Comparison of ENCODE assay signal across 1 cellular context in genomic region chr1:50611675-50612074, GRCh38.
TF ChIP-seq lines count a peak whose summit lies in the region.

No MANE protein-coding gene starts in this region.

TF ChIP-seq in H1, 55 proteins besides CTCF, POLR2A, EP300 and RAD21:
- TF ChIP-seq TBP (IDR thresholded peaks at IDR 0.05; ENCODE audit: low read depth, low read length), result no peak
- no peak for TF ChIP-seq CEBPB (IDR thresholded peaks at IDR 0.05; ENCODE audit: low read depth, low read length)
- TF ChIP-seq BRCA1 (IDR thresholded peaks at IDR 0.05; ENCODE audit: low read depth, low read length), result no peak
- TF ChIP-seq SIX5 (IDR thresholded peaks at IDR 0.05; ENCODE audit: low read depth, low read length), result no peak
- no peak for TF ChIP-seq TAF7 (optimal IDR thresholded peaks at IDR 0.05; ENCODE audit: borderline replicate concordance, low read depth, low read length)
- no peak for TF ChIP-seq ASH2L (IDR thresholded peaks at IDR 0.05; ENCODE audit: low read length)
- TF ChIP-seq ZNF274 (IDR thresholded peaks at IDR 0.05; ENCODE audit: borderline replicate concordance, extremely low read depth, low read length), result no peak
- no peak for TF ChIP-seq JUND (IDR thresholded peaks at IDR 0.05; ENCODE audit: low read length)
- no peak for TF ChIP-seq ATF2 (IDR thresholded peaks at IDR 0.05; ENCODE audit: low read length)
- TF ChIP-seq GABPA (IDR thresholded peaks at IDR 0.05; ENCODE audit: borderline replicate concordance, insufficient read depth, low read length), result no peak
- TF ChIP-seq FOSL1 (IDR thresholded peaks at IDR 0.05; ENCODE audit: insufficient read depth, low read depth, low read length), result no peak
- TF ChIP-seq EZH2 (IDR thresholded peaks at IDR 0.05; ENCODE audit: low read depth, low read length, severe bottlenecking), result no peak
- no peak for TF ChIP-seq SIN3A (conservative IDR thresholded peaks at IDR 0.05 in 1 of 2, IDR thresholded peaks at IDR 0.05 in 1 of 2; ENCODE audit: low read depth in 1 of 2, low read length in 2 of 2)
